26 cellular contexts compared by ENCODE assay signal in the genomic region with DNA sequence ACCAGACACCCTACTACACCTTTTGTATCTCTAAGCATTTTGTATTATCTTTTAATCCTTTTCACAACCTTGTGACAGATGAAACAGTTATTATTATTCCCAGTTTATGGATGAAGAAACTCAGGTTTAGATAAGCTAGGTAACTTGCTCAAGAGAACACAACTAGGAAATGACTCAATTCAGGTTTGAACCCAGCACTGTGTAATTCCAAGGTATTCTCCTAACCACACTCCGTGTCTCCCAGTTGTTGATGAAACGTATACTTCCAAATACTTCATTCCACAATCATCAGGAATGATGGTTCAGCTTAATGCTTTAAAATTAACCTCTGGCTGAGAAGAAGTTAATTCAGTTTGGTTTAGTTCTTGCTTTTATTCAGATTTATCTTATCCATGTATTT.
"Had no signal": no experiment of that assay in that cellular context is flagged by ENCODE, and none has a peak within 500 bp of the region (broad histone marks: within the 10 kb centered on the region; RNA-seq: fewer than 3 reads in every experiment).

No MANE protein-coding gene starts in this region.

- FAIRE-seq: endothelial cell of umbilical vein, pancreas had no signal

- H3K4me3 Mint-ChIP-seq: activated B cell treated with CpG ODN at 0.5 μM for 24 hours; activated CD8-positive, alpha-beta T cell treated with anti-CD3 and anti-CD28 coated beads for 36 hours; activated naive CD8-positive, alpha-beta T cell treated with anti-CD3 and anti-CD28 coated beads for 36 hours; mesothelial cell of epicardium; stimulated activated naive B cell treated with anti-CD40 and anti-IgM and Interleukin-4, amounts not matched to agents 10 μg/mL and 1 μg/mL and 100 μg/mL, for 72 hours; T-helper 2 cell treated with Interferon-gamma antibody and Interleukin-4, amounts not matched to agents 5 μg/mL and 100 μg/mL, for 36 hours had no signal

- H3K27ac ChIP-seq: adrenal gland, ascending aorta, brain microvascular endothelial cell, esophagus muscularis mucosa, foreskin keratinocyte, pancreas, psoas muscle, stomach, thyroid gland, upper lobe of left lung, vagina had no signal

- H3K27me3 ChIP-seq: adrenal gland, ascending aorta, brain microvascular endothelial cell, esophagus muscularis mucosa, foreskin keratinocyte, heart left ventricle, pancreas, stomach, thyroid gland, upper lobe of left lung, vagina had no signal

- H3K4me1 ChIP-seq: foreskin keratinocyte, psoas muscle, vagina had no signal

- DNase-seq: activated B cell treated with CpG ODN at 0.5 μM for 24 hours; activated CD4-positive, alpha-beta T cell treated with anti-CD3 and anti-CD28 coated beads, Interleukin-2, amount 50 U/mL, for 1 hour; activated CD8-positive, alpha-beta T cell treated with anti-CD3 and anti-CD28 coated beads for 36 hours; activated naive CD4-positive, alpha-beta T cell; activated naive CD8-positive, alpha-beta T cell treated with anti-CD3 and anti-CD28 coated beads for 36 hours; activated T-cell treated with anti-CD3 and anti-CD28 coated beads, Interleukin-2, amount 50 U/mL, for 48 hours; adrenal gland; brain microvascular endothelial cell; central memory CD4-positive, alpha-beta T cell; foreskin keratinocyte; heart left ventricle; naive B cell; pancreas; psoas muscle; stimulated activated CD4-positive, alpha-beta T cell treated with anti-CD3 and anti-CD28 coated beads, Interleukin-15, amount 100 ng/mL, for 24 hours; stimulated activated CD4-positive, alpha-beta T cell treated with anti-CD3 and anti-CD28 coated beads, Interleukin-2, amount 100 ng/mL, for 24 hours; stimulated activated naive B cell treated with anti-CD40 and anti-IgM and Interleukin-4, amounts not matched to agents 10 μg/mL and 1 μg/mL and 100 μg/mL, for 72 hours; stomach; thyroid gland; upper lobe of left lung had no signal

- H3K36me3 Mint-ChIP-seq: activated naive CD8-positive, alpha-beta T cell treated with anti-CD3 and anti-CD28 coated beads for 36 hours; naive B cell had no signal

- H3K27me3 Mint-ChIP-seq: activated B cell treated with CpG ODN at 0.5 μM for 24 hours; activated CD8-positive, alpha-beta T cell treated with anti-CD3 and anti-CD28 coated beads for 36 hours; activated naive CD8-positive, alpha-beta T cell treated with anti-CD3 and anti-CD28 coated beads for 36 hours; naive B cell; stimulated activated naive B cell treated with anti-CD40 and anti-IgM and Interleukin-4, amounts not matched to agents 10 μg/mL and 1 μg/mL and 100 μg/mL, for 72 hours had no signal

- H3K27ac Mint-ChIP-seq: activated naive CD8-positive, alpha-beta T cell treated with anti-CD3 and anti-CD28 coated beads for 36 hours; stimulated activated naive B cell treated with anti-CD40 and anti-IgM and Interleukin-4, amounts not matched to agents 10 μg/mL and 1 μg/mL and 100 μg/mL, for 72 hours had no signal

- ATAC-seq: activated CD8-positive, alpha-beta T cell treated with anti-CD3 and anti-CD28 coated beads for 36 hours; foreskin keratinocyte; heart left ventricle; psoas muscle; stimulated activated naive B cell treated with anti-CD40 and anti-IgM and Interleukin-4, amounts not matched to agents 10 μg/mL and 1 μg/mL and 100 μg/mL, for 72 hours had no signal

- H3K9me3 ChIP-seq: adrenal gland, ascending aorta, pancreas, psoas muscle, thyroid gland, vagina had no signal

- H3K36me3 ChIP-seq: adrenal gland, ascending aorta, brain microvascular endothelial cell, esophagus muscularis mucosa, heart left ventricle, pancreas, stomach, thyroid gland, upper lobe of left lung, vagina had no signal

- H3K4me3 ChIP-seq: adrenal gland, ascending aorta, esophagus muscularis mucosa, heart left ventricle, pancreas, psoas muscle, stomach, thyroid gland, upper lobe of left lung, vagina had no signal
